ENCODE assay signal across 1 cellular context in genomic region chr17:8744086-8744781, GRCh38.
TF ChIP-seq lines count a peak whose summit lies in the region.

No MANE protein-coding gene starts in this region.

TF ChIP-seq in HepG2, 621 proteins besides CTCF, POLR2A, EP300 and RAD21:
- TF ChIP-seq DR1 (CRISPR knock-in tag; IDR thresholded peaks at IDR 0.05) (no peak), ZNF362 (CRISPR knock-in tag; IDR thresholded peaks at IDR 0.05; ENCODE audit: borderline replicate concordance) (no peak), SRF (IDR thresholded peaks at IDR 0.05; ENCODE audit: low read depth, low read length) (no peak), JUNB (CRISPR knock-in tag; IDR thresholded peaks at IDR 0.05; ENCODE audit: borderline replicate concordance) (no peak), MED13 (CRISPR knock-in tag; IDR thresholded peaks at IDR 0.05) (no peak), KMT2A (CRISPR knock-in tag; IDR thresholded peaks at IDR 0.05) (no peak), ZNF260 (CRISPR knock-in tag; IDR thresholded peaks at IDR 0.05; ENCODE audit: borderline replicate concordance, low read depth) (no peak), ZNF224 (CRISPR knock-in tag; IDR thresholded peaks at IDR 0.05) (no peak), SAP130 (CRISPR knock-in tag; IDR thresholded peaks at IDR 0.05; ENCODE audit: low read depth) (no peak), TAF1 (CRISPR knock-in tag; IDR thresholded peaks at IDR 0.05) (no peak), ZBTB26 (CRISPR knock-in tag; IDR thresholded peaks at IDR 0.05; ENCODE audit: borderline replicate concordance) (no peak), ZSCAN25 (CRISPR knock-in tag; IDR thresholded peaks at IDR 0.05) (no peak), ZNF512 (CRISPR knock-in tag; IDR thresholded peaks at IDR 0.05) (no peak)
- TF ChIP-seq, protein P1, sequence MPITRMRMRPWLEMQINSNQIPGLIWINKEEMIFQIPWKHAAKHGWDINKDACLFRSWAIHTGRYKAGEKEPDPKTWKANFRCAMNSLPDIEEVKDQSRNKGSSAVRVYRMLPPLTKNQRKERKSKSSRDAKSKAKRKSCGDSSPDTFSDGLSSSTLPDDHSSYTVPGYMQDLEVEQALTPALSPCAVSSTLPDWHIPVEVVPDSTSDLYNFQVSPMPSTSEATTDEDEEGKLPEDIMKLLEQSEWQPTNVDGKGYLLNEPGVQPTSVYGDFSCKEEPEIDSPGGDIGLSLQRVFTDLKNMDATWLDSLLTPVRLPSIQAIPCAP (CRISPR knock-in tag; IDR thresholded peaks at IDR 0.05; ENCODE audit: low read depth), result no peak
- TF ChIP-seq, protein P2, sequence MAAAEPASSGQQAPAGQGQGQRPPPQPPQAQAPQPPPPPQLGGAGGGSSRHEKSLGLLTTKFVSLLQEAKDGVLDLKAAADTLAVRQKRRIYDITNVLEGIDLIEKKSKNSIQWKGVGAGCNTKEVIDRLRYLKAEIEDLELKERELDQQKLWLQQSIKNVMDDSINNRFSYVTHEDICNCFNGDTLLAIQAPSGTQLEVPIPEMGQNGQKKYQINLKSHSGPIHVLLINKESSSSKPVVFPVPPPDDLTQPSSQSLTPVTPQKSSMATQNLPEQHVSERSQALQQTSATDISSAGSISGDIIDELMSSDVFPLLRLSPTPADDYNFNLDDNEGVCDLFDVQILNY (CRISPR knock-in tag; conservative IDR thresholded peaks at IDR 0.05), result no peak
- TF ChIP-seq, protein P3, sequence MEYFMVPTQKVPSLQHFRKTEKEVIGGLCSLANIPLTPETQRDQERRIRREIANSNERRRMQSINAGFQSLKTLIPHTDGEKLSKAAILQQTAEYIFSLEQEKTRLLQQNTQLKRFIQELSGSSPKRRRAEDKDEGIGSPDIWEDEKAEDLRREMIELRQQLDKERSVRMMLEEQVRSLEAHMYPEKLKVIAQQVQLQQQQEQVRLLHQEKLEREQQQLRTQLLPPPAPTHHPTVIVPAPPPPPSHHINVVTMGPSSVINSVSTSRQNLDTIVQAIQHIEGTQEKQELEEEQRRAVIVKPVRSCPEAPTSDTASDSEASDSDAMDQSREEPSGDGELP (IDR thresholded peaks at IDR 0.05; ENCODE audit: borderline replicate concordance, low read depth), result no peak
